In genomic region chr6:135498178-135498841, GRCh38 we compare ENCODE assay signal across 1 cellular context.
A peak's percentile ranks its signal among the peaks of the same experiment; 100 is the strongest.
TF ChIP-seq lines count a peak whose summit lies in the region.

No MANE protein-coding gene starts in this region.

TF ChIP-seq in HepG2, 621 proteins besides CTCF, POLR2A, EP300 and RAD21 (continued from another document and continues in another):
- TF ChIP-seq ZUFSP (CRISPR knock-in tag; IDR thresholded peaks at IDR 0.05; ENCODE audit: borderline replicate concordance) (no peak), ZNF3 (CRISPR knock-in tag; IDR thresholded peaks at IDR 0.05) (no peak), NFIB (CRISPR knock-in tag; IDR thresholded peaks at IDR 0.05; ENCODE audit: borderline replicate concordance) (no peak), ATF3 (CRISPR knock-in tag; IDR thresholded peaks at IDR 0.05) (peak; percentile 63; the same call in 1 of the 2 replicates), ZFP91 (CRISPR knock-in tag; IDR thresholded peaks at IDR 0.05; ENCODE audit: borderline replicate concordance) (no peak), ZNF441 (CRISPR knock-in tag; IDR thresholded peaks at IDR 0.05; ENCODE audit: borderline replicate concordance) (no peak), ZHX1 (CRISPR knock-in tag; IDR thresholded peaks at IDR 0.05; ENCODE audit: low read depth) (no peak; the same call in 1 of the 2 replicates), HOXA3 (CRISPR knock-in tag; IDR thresholded peaks at IDR 0.05) (no peak; the same call in 1 of the 2 replicates), BHLHE40 (IDR thresholded peaks at IDR 0.05; ENCODE audit: low read length) (peak; percentile 69; the same call in 1 of the 2 replicates), ZNF644 (CRISPR knock-in tag; IDR thresholded peaks at IDR 0.05; ENCODE audit: low read depth) (no peak), TCF7L2 (IDR thresholded peaks at IDR 0.05; ENCODE audit: low read depth, low read length) (no peak), ZNF383 (CRISPR knock-in tag; IDR thresholded peaks at IDR 0.05; ENCODE audit: borderline replicate concordance) (no peak), ZMYM2 (CRISPR knock-in tag; IDR thresholded peaks at IDR 0.05) (no peak), ATF4 (CRISPR knock-in tag; IDR thresholded peaks at IDR 0.05) (no peak), ARNT (IDR thresholded peaks at IDR 0.05) (no peak), XBP1 (CRISPR knock-in tag; IDR thresholded peaks at IDR 0.05) (no peak), ZNF574 (CRISPR knock-in tag; IDR thresholded peaks at IDR 0.05) (no peak), SNAPC4 (CRISPR knock-in tag; IDR thresholded peaks at IDR 0.05) (no peak), ZIK1 (CRISPR knock-in tag; IDR thresholded peaks at IDR 0.05; ENCODE audit: borderline replicate concordance, low read depth) (no peak), ZNF260 (CRISPR knock-in tag; IDR thresholded peaks at IDR 0.05; ENCODE audit: borderline replicate concordance, low read depth) (no peak), SOX13 (IDR thresholded peaks at IDR 0.05) (no peak), SOX13 (CRISPR knock-in tag; conservative IDR thresholded peaks at IDR 0.05 in 1 of 2, IDR thresholded peaks at IDR 0.05 in 1 of 2) (peak in 1 of 2 experiments; percentile 16; a peak in 1 of 4 replicates), FOXM1 (CRISPR knock-in tag; IDR thresholded peaks at IDR 0.05) (no peak), PREB (CRISPR knock-in tag; IDR thresholded peaks at IDR 0.05) (no peak), IRX3 (CRISPR knock-in tag; IDR thresholded peaks at IDR 0.05; ENCODE audit: borderline replicate concordance, low read depth) (no peak), ARID4A (CRISPR knock-in tag; IDR thresholded peaks at IDR 0.05; ENCODE audit: borderline replicate concordance) (no peak), ZNF30 (CRISPR knock-in tag; IDR thresholded peaks at IDR 0.05) (no peak), ZSCAN31 (CRISPR knock-in tag; IDR thresholded peaks at IDR 0.05; ENCODE audit: low read depth) (no peak), ZNF678 (CRISPR knock-in tag; IDR thresholded peaks at IDR 0.05) (no peak), THAP11 (CRISPR knock-in tag; IDR thresholded peaks at IDR 0.05) (no peak), PAX8 (CRISPR knock-in tag; IDR thresholded peaks at IDR 0.05; ENCODE audit: borderline replicate concordance) (no peak), SMAD9 (CRISPR knock-in tag; IDR thresholded peaks at IDR 0.05) (no peak), IKZF1 (IDR thresholded peaks at IDR 0.05) (no peak), ZFX (CRISPR knock-in tag; IDR thresholded peaks at IDR 0.05; ENCODE audit: low read depth) (no peak), TGIF2 (CRISPR knock-in tag; IDR thresholded peaks at IDR 0.05) (no peak; the same call in 1 of the 2 replicates), BRCA1 (CRISPR knock-in tag; IDR thresholded peaks at IDR 0.05) (no peak), ZFP62 (CRISPR knock-in tag; IDR thresholded peaks at IDR 0.05) (no peak), NR2C2 (CRISPR knock-in tag; IDR thresholded peaks at IDR 0.05; ENCODE audit: borderline replicate concordance) (no peak), TSC22D2 (CRISPR knock-in tag; IDR thresholded peaks at IDR 0.05; ENCODE audit: borderline replicate concordance) (peak; percentile 68; the same call in 1 of the 2 replicates), NFE2L1 (CRISPR knock-in tag; IDR thresholded peaks at IDR 0.05; ENCODE audit: borderline replicate concordance) (no peak), ZNF576 (CRISPR knock-in tag; IDR thresholded peaks at IDR 0.05) (no peak), MIXL1 (CRISPR knock-in tag; IDR thresholded peaks at IDR 0.05) (no peak; the same call in 1 of the 2 replicates), ZNF839 (CRISPR knock-in tag; IDR thresholded peaks at IDR 0.05; ENCODE audit: borderline replicate concordance) (no peak)
